In the genomic region with DNA sequence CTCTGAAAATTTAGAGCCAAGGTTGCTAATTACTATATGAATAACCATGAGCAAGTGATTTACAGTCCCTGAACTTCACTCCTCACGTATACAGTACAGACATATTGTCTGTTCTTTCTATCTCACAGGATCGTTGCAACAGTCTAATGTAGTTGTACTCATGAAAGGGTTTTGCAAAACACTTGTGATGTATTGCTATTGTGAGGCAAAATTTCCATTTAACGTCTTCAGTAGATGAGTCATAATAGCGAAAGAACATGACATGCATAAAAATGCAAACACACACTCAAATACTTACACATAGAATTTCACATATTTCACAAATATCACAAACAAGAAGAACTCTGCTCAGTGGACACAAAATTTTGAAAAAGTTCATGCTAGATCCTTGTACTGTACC, we compare ENCODE assay signal across 28 cellular contexts.
DNase-seq lines count a peak whose midpoint lies in the region; ATAC-seq and TF ChIP-seq lines count a peak whose summit lies in the region.
"Had no signal": no experiment of that assay in that cellular context is flagged by ENCODE, and none has a peak within 500 bp of the region (broad histone marks: within the 10 kb centered on the region; RNA-seq: fewer than 3 reads in every experiment).

No MANE protein-coding gene starts in this region.

- H3K4me3 ChIP-seq in breast epithelium = no peak overlapping the region
- H3K4me3 ChIP-seq in cardiac fibroblast (replicated peaks in 1 of 2; ENCODE audit: low read depth in 2 of 2, low read length in 2 of 2) = no peak overlapping the region
- H3K4me3 ChIP-seq: GM23338, lung, neural progenitor cell, sigmoid colon, stomach, transverse colon had no signal

- peaks cover 3% of the 10 kb centered on the region for H3K9me3 Mint-ChIP-seq in MCF 10A (ENCODE audit: unreplicated experiment)
- H3K9me3 Mint-ChIP-seq: activated naive CD4-positive, alpha-beta T cell treated with anti-CD3 and anti-CD28 coated beads for 36 hours; GM23338; neural progenitor cell; T-helper 1 cell treated with Interleukin-12 subunit alpha and Interleukin-12 subunit beta and Interleukin-4 antibody, amounts not matched to agents 30 μg/mL and 1 μg/mL, for 36 hours had no signal

- no peaks in the 10 kb centered on the region for H3K27me3 Mint-ChIP-seq in MCF 10A (ENCODE audit: insufficient read depth, unreplicated experiment)

- TF ChIP-seq CTCF in MCF 10A (IDR thresholded peaks at IDR 0.05; ENCODE audit: unreplicated experiment) = no peak
- no peak for TF ChIP-seq CTCF in breast epithelium (IDR thresholded peaks at IDR 0.05)
- TF ChIP-seq CTCF in cardiac fibroblast (IDR thresholded peaks at IDR 0.05; ENCODE audit: low read depth, low read length) = no peak
- no peak for TF ChIP-seq CTCF in foreskin keratinocyte (conservative IDR thresholded peaks at IDR 0.05)

- H3K27me3 ChIP-seq in breast epithelium = no peaks in the 10 kb centered on the region
- no peaks in the 10 kb centered on the region for H3K27me3 ChIP-seq in foreskin keratinocyte
- H3K27me3 ChIP-seq: neural progenitor cell, sigmoid colon, stomach, transverse colon had no signal

- H3K36me3 Mint-ChIP-seq in MCF 10A (ENCODE audit: insufficient read depth, unreplicated experiment) = no peaks in the 10 kb centered on the region
- H3K36me3 Mint-ChIP-seq: neural progenitor cell had no signal

- H3K36me3 ChIP-seq in breast epithelium = no peaks in the 10 kb centered on the region
- H3K36me3 ChIP-seq: neural progenitor cell, sigmoid colon, stomach, transverse colon had no signal

- POLR2A ChIA-PET in MCF 10A (lab: Yijun Ruan, JAX) = interaction anchor here (0.6 to 1.8 kb wide), 4 partner anchors 10 to 99 kb away, joined by 3 to 4 read pairs (median 3); no protein-coding TSS in a partner anchor

- DNase-seq in MCF 10A (ENCODE audit: unreplicated experiment) = peak; percentile 75
- no peak for DNase-seq in breast epithelium (ENCODE audit: low spot score in 2 of 2)
- peak; percentile 1 to 76 for DNase-seq in cardiac fibroblast (ENCODE audit: low read depth in 2 of 2)
- peak; percentile 77 to 89 for DNase-seq in foreskin keratinocyte
- no peak for DNase-seq in NCI-H1417 (lab: John Stamatoyannopoulos, UW)
- no peak for DNase-seq in NK-92 (lab: John Stamatoyannopoulos, UW; ENCODE audit: unreplicated experiment)
- DNase-seq in T-helper 2 cell = no peak
- DNase-seq: 8988T; activated CD4-positive, alpha-beta T cell treated with anti-CD3 and anti-CD28 coated beads for 4 hours; activated naive CD4-positive, alpha-beta T cell treated with anti-CD3 and anti-CD28 coated beads for 36 hours; activated T-cell treated with anti-CD3 and anti-CD28 coated beads, Interleukin-2, amount 50 U/mL, for 48 hours; anterior cingulate cortex; cerebellar nuclear complex; erythroblast; KBM-7; kidney glomerular epithelial cell; NCI-H187; NCI-H2171 treated with DMSO at 0.1 percent for 48 hours; NCI-H526; sigmoid colon; stimulated activated CD8-positive, alpha-beta memory T cell treated with anti-CD3 and anti-CD28 coated beads, Interleukin-4, amount 100 ng/mL, for 48 hours; stomach; transverse colon had no signal

- peak; percentile 38 for ATAC-seq in foreskin keratinocyte
- no peak for ATAC-seq in HG03135 (IDR thresholded peaks at IDR 0.05; ENCODE audit: unreplicated experiment)
- ATAC-seq: GM23338 had no signal

- peak overlapping the region; percentile 82 for H3K27ac Mint-ChIP-seq in MCF 10A (ENCODE audit: low read depth, unreplicated experiment)
- H3K27ac Mint-ChIP-seq: activated naive CD4-positive, alpha-beta T cell treated with anti-CD3 and anti-CD28 coated beads for 36 hours; GM23338; neural progenitor cell; T-helper 1 cell treated with Interleukin-12 subunit alpha and Interleukin-12 subunit beta and Interleukin-4 antibody, amounts not matched to agents 30 μg/mL and 1 μg/mL, for 36 hours had no signal

- BruUV-seq in MCF 10A (replicated peaks; lab: Mats Ljungman, UMichigan) = no TSS peak

- no peaks in the 10 kb centered on the region for H3K9me3 ChIP-seq in breast epithelium
- H3K9me3 ChIP-seq: sigmoid colon, stomach, transverse colon had no signal

- intact Hi-C loops in MCF 10A (cut with micrococcal nuclease) = loop anchor here (1.0 kb wide), 1 partner anchor 43 kb away; no protein-coding TSS in a partner anchor
- intact Hi-C loops in breast epithelium (cut with DNase I; ENCODE audit: low total_unique reads) = no loop called here

- no peak overlapping the region for H3K4me3 Mint-ChIP-seq in MCF 10A (ENCODE audit: unreplicated experiment)
- H3K4me3 Mint-ChIP-seq: activated naive CD4-positive, alpha-beta T cell treated with anti-CD3 and anti-CD28 coated beads for 36 hours; GM23338; neural progenitor cell; T-helper 1 cell treated with Interleukin-12 subunit alpha and Interleukin-12 subunit beta and Interleukin-4 antibody, amounts not matched to agents 30 μg/mL and 1 μg/mL, for 36 hours had no signal

- no peak for TF ChIP-seq POLR2A in breast epithelium (IDR thresholded peaks at IDR 0.05)

- H3K4me1 ChIP-seq in breast epithelium (no peaks in the 10 kb centered on the region), foreskin keratinocyte (peaks cover 36% of the 10 kb centered on the region)
- H3K4me1 ChIP-seq: neural progenitor cell, sigmoid colon, stomach, transverse colon had no signal

- CTCF ChIA-PET in MCF 10A (lab: Yijun Ruan, JAX) = interaction anchor here (0.6 to 0.8 kb wide), 3 partner anchors 24 to 253 kb away, joined by 3 read pairs; no protein-coding TSS in a partner anchor

- peaks cover 39% of the 10 kb centered on the region for H3K4me1 Mint-ChIP-seq in MCF 10A (ENCODE audit: insufficient read depth, unreplicated experiment)
- H3K4me1 Mint-ChIP-seq: GM23338, neural progenitor cell had no signal

- no peak overlapping the region for H3K27ac ChIP-seq in breast epithelium
- H3K27ac ChIP-seq in foreskin keratinocyte = peak overlapping the region; percentile 80
- H3K27ac ChIP-seq: neural progenitor cell, sigmoid colon, stomach, transverse colon had no signal

Comparison
In these comparisons a context has a peak if more than half of its experiments do, and no peak if none do; other contexts are left out.
1. DNase-seq: peak in MCF 10A (single experiment), cardiac fibroblast (2 of 2) and foreskin keratinocyte (2 of 2); none in breast epithelium (0 of 2), NCI-H1417 (0 of 3), NK-92 (single experiment) and T-helper 2 cell (0 of 5).